Comparison of ENCODE assay signal across 13 cellular contexts in the genomic region with DNA sequence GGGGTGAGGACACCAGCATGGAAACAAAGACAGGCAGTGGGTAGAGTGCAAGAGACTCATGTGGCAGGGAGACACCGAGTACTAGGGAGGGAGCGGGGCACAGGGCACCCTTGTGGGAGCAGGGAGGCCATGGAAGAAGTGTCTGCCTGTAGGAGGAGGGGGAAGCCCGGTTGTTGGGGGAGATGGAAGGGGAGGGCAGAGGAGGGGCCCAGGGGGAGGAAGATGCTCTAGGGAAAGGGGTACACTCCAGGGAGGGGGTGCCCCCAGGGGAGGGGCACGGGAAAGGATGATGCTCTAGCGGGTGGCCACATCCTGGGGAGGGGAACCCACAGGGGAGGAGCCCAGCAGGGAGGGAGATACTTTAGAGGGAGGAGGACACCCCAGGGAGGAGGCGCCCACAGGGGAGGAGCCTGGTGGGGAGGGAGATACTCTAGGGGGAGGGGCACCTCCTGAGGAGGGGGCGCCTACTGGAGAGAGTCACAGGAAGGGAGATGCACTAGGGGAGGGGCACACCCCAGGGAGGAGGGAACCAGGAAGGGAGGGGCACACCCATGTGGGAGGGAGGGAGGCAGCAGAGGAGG. TPM values are rescaled to one million over a fixed set of nuclear protein-coding genes. Genes with fewer than 3 reads are reported as not detected.
DNase-seq lines count a peak whose midpoint lies in the region; ATAC-seq, FAIRE-seq and TF ChIP-seq lines count a peak whose summit lies in the region.
"Had no signal": no experiment of that assay in that cellular context is flagged by ENCODE, and none has a peak within 500 bp of the region (broad histone marks: within the 10 kb centered on the region; RNA-seq: fewer than 3 reads in every experiment).

No MANE protein-coding gene starts in this region.

- H3K4me1 ChIP-seq in small intestine (ENCODE audit: control insufficient read depth in 2 of 2, insufficient read depth in 1 of 2, low read depth in 1 of 2, low read length in 1 of 2), result no peaks in the 10 kb centered on the region
- H3K4me1 ChIP-seq in upper lobe of left lung, result no peaks in the 10 kb centered on the region
- H3K4me1 ChIP-seq: gastrocnemius medialis, pancreas had no signal

- intact Hi-C loops in activated CD4-positive, alpha-beta T cell treated with anti-CD3 and anti-CD28 coated beads for 36 hours (cut with DNase I, micrococcal nuclease), result no loop called here
- intact Hi-C loops in activated naive CD4-positive, alpha-beta T cell treated with anti-CD3 and anti-CD28 coated beads for 36 hours (cut with micrococcal nuclease), result no loop called here

- H3K4me1 Mint-ChIP-seq in activated CD4-positive, alpha-beta T cell treated with anti-CD3 and anti-CD28 coated beads for 36 hours, result no peaks in the 10 kb centered on the region
- peaks cover 23% of the 10 kb centered on the region for H3K4me1 Mint-ChIP-seq in activated naive CD4-positive, alpha-beta T cell treated with anti-CD3 and anti-CD28 coated beads for 36 hours (ENCODE audit: low read depth)

- peaks cover 8% of the 10 kb centered on the region for H3K27me3 Mint-ChIP-seq in activated CD4-positive, alpha-beta T cell treated with anti-CD3 and anti-CD28 coated beads for 36 hours
- no peaks in the 10 kb centered on the region for H3K27me3 Mint-ChIP-seq in activated naive CD4-positive, alpha-beta T cell treated with anti-CD3 and anti-CD28 coated beads for 36 hours (ENCODE audit: low read depth)

- H3K36me3 ChIP-seq in small intestine (ENCODE audit: control insufficient read depth in 2 of 2, insufficient read depth in 2 of 2, low read length in 2 of 2) (no peaks in the 10 kb centered on the region), upper lobe of left lung (peaks cover 0 to 2% (median 0%) of the 10 kb centered on the region in 4 donors)
- H3K36me3 ChIP-seq: gastrocnemius medialis, pancreas had no signal

- FAIRE-seq in small intestine (lab: Jason Lieb, UNC), result no peak
- FAIRE-seq: A204.1, astrocyte, pancreas had no signal

- H3K9me3 ChIP-seq in small intestine (ENCODE audit: control insufficient read depth, low read depth) (no peaks in the 10 kb centered on the region), upper lobe of left lung (peaks cover 0 to 6% (median 0%) of the 10 kb centered on the region in 4 donors)
- H3K9me3 ChIP-seq: pancreas had no signal

- H3K27ac ChIP-seq in small intestine (ENCODE audit: low read depth in 1 of 2, low read length in 1 of 2), result no peak overlapping the region
- peak overlapping the region in 1 of 4 donors; percentile 15 for H3K27ac ChIP-seq in upper lobe of left lung
- H3K27ac ChIP-seq: gastrocnemius medialis, pancreas had no signal

- POLR2A ChIA-PET in activated CD4-positive, alpha-beta T cell treated with anti-CD3 and anti-CD28 coated beads for 36 hours (lab: Charles Lee), result no interaction called here

- H3K27me3 ChIP-seq in small intestine (ENCODE audit: control insufficient read depth in 2 of 2, insufficient read depth in 2 of 2, low read length in 2 of 2) (no peaks in the 10 kb centered on the region), upper lobe of left lung (no peaks in the 10 kb centered on the region)
- H3K27me3 ChIP-seq: gastrocnemius medialis, pancreas had no signal

- peak; percentile 31 to 58 for DNase-seq in activated CD4-positive, alpha-beta T cell treated with anti-CD3 and anti-CD28 coated beads for 4 hours
- DNase-seq in activated CD4-positive, alpha-beta T cell treated with anti-CD3 and anti-CD28 coated beads for 36 hours, result no peak
- peak; percentile 90 for DNase-seq in activated naive CD4-positive, alpha-beta T cell treated with anti-CD3 and anti-CD28 coated beads for 36 hours
- peak; percentile 25 for DNase-seq in small intestine
- DNase-seq in upper lobe of left lung, result peak in 1 of 2 donors; percentile 13
- no peak for DNase-seq in COR-L47 (lab: John Stamatoyannopoulos, UW)
- DNase-seq in DMS153 (lab: John Stamatoyannopoulos, UW), result no peak
- DNase-seq: gastrocnemius medialis, OCI-M1 had no signal

- ATAC-seq in activated CD4-positive, alpha-beta T cell treated with anti-CD3 and anti-CD28 coated beads for 36 hours, result no peak
- ATAC-seq in upper lobe of left lung (ENCODE audit: low FRiP score in 2 of 2), result peak; percentile 24 to 58
- ATAC-seq in GM18502 (IDR thresholded peaks at IDR 0.05; ENCODE audit: poor library complexity, unreplicated experiment), result no peak
- ATAC-seq: gastrocnemius medialis, pancreas had no signal

- TF ChIP-seq EP300 in upper lobe of left lung (IDR thresholded peaks at IDR 0.05), result no peak

- 47 to 54% (median 48%) methylated on average over 7 of the region's 7 CpGs for WGBS in small intestine, 3 donors
- 52 to 68% methylated on average over 7 of the region's 7 CpGs for WGBS in upper lobe of left lung, 2 donors

- no peak for TF ChIP-seq CTCF in upper lobe of left lung (IDR thresholded peaks at IDR 0.05)

- H3K36me3 Mint-ChIP-seq in activated CD4-positive, alpha-beta T cell treated with anti-CD3 and anti-CD28 coated beads for 36 hours (ENCODE audit: low read depth), result no peaks in the 10 kb centered on the region
- peaks cover 5% of the 10 kb centered on the region for H3K36me3 Mint-ChIP-seq in activated naive CD4-positive, alpha-beta T cell treated with anti-CD3 and anti-CD28 coated beads for 36 hours (ENCODE audit: low read depth)

- H3K4me3 ChIP-seq in small intestine (ENCODE audit: low read depth in 1 of 2, low read length in 2 of 2) (no peak overlapping the region), upper lobe of left lung (no peak overlapping the region)
- H3K4me3 ChIP-seq: gastrocnemius medialis, pancreas had no signal

- no peak overlapping the region for H3K27ac Mint-ChIP-seq in activated CD4-positive, alpha-beta T cell treated with anti-CD3 and anti-CD28 coated beads for 36 hours
- H3K27ac Mint-ChIP-seq in activated naive CD4-positive, alpha-beta T cell treated with anti-CD3 and anti-CD28 coated beads for 36 hours, result peak overlapping the region; percentile 50

- no peak overlapping the region for H3K4me3 Mint-ChIP-seq in activated CD4-positive, alpha-beta T cell treated with anti-CD3 and anti-CD28 coated beads for 36 hours
- H3K4me3 Mint-ChIP-seq in activated naive CD4-positive, alpha-beta T cell treated with anti-CD3 and anti-CD28 coated beads for 36 hours, result peak overlapping the region; percentile 24

- CTCF ChIA-PET in activated CD4-positive, alpha-beta T cell treated with anti-CD3 and anti-CD28 coated beads for 36 hours (lab: Charles Lee), result no interaction called here
- CTCF ChIA-PET in activated naive CD4-positive, alpha-beta T cell treated with anti-CD3 and anti-CD28 coated beads for 36 hours (lab: Charles Lee), result interaction anchor here (0.5 kb wide), 1 partner anchor 78 kb away, joined by 3 read pairs; no protein-coding TSS in a partner anchor

- no peak for TF ChIP-seq POLR2A in upper lobe of left lung (IDR thresholded peaks at IDR 0.05)

- H3K9me3 Mint-ChIP-seq in activated CD4-positive, alpha-beta T cell treated with anti-CD3 and anti-CD28 coated beads for 36 hours (ENCODE audit: low read depth), result peaks cover 6% of the 10 kb centered on the region
- H3K9me3 Mint-ChIP-seq in activated naive CD4-positive, alpha-beta T cell treated with anti-CD3 and anti-CD28 coated beads for 36 hours, result peaks cover 7% of the 10 kb centered on the region

RNA-seq across cellular contexts. Expression of a gene that starts 24.9 kb away (rescaled TPM):
- total RNA-seq in activated CD4-positive, alpha-beta T cell treated with anti-CD3 and anti-CD28 coated beads for 36 hours, result under 1 TPM; 0.11 to 0.41 TPM
- under 1 TPM; 0.41 to 0.44 TPM for total RNA-seq in activated naive CD4-positive, alpha-beta T cell treated with anti-CD3 and anti-CD28 coated beads for 36 hours
- 1 to 10 TPM in 2 of 3 donors, under 1 TPM in 1; 0.45 to 7.1 (median 1.1) TPM for polyA plus RNA-seq in small intestine
- 100 to 1,000 TPM in 1 of 6 donors, 10 to 100 TPM in 5; 35.8 to 262 (median 61.1) TPM for total RNA-seq in upper lobe of left lung

Comparison
In these comparisons a context has a peak if more than half of its experiments do, and no peak if none do; other contexts are left out.
1. DNase-seq: peak in activated CD4-positive, alpha-beta T cell treated with anti-CD3 and anti-CD28 coated beads for 4 hours (2 of 2), activated naive CD4-positive, alpha-beta T cell treated with anti-CD3 and anti-CD28 coated beads for 36 hours (single experiment) and small intestine (single experiment); none in activated CD4-positive, alpha-beta T cell treated with anti-CD3 and anti-CD28 coated beads for 36 hours (single experiment), COR-L47 (single experiment) and DMS153 (single experiment).
2. ATAC-seq: peak in upper lobe of left lung (2 of 2); none in activated CD4-positive, alpha-beta T cell treated with anti-CD3 and anti-CD28 coated beads for 36 hours (single experiment) and GM18502 (single experiment).
3. RNA of a gene that starts 24.9 kb away (total RNA-seq): 35.8 to 262 TPM in upper lobe of left lung; 0.41 to 0.44 TPM in activated naive CD4-positive, alpha-beta T cell treated with anti-CD3 and anti-CD28 coated beads for 36 hours and 0.11 to 0.41 TPM in activated CD4-positive, alpha-beta T cell treated with anti-CD3 and anti-CD28 coated beads for 36 hours; every median in the first group is over 10 times any median in the second.